Comparison of ENCODE assay signal across 32 cellular contexts in the genomic region with DNA sequence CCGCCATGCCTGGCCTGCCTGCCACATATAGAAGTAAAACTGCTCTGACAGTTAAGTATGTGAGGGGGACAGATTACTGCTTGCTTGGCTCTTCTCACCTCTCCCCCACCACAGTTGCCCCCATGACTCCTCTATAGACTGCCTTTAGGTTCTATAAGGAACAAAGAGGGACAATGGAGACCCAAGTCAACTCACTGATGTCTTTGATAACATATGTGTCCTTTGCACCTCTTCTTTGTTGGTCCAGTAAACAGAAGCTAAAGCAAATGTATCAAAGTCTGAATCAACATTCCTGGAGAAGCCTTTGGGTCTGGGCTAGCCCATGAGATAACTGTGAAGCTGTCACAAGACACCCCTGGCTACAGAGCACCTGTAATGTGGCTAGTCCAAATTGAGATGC. TPM values are rescaled to one million over a fixed set of nuclear protein-coding genes. Genes with fewer than 3 reads are reported as not detected.
"Had no signal": no experiment of that assay in that cellular context is flagged by ENCODE, and none has a peak within 500 bp of the region (broad histone marks: within the 10 kb centered on the region; RNA-seq: fewer than 3 reads in every experiment).

No MANE protein-coding gene starts in this region.

- H3K9ac ChIP-seq: parathyroid adenoma had no signal

- H3K4me3 Mint-ChIP-seq: naive thymus-derived CD8-positive, alpha-beta T cell; natural killer cell treated with Interleukin-12 subunit alpha and Interleukin-12 subunit beta and Interleukin-15 and Interleukin-18, amount 100 ng/mL, for 72 hours; nephron progenitor cell; neural crest cell; stimulated activated memory B cell treated with anti-CD40 and anti-IgM and Interleukin-4, amounts not matched to agents 10 μg/mL and 1 μg/mL and 100 μg/mL, for 72 hours; stimulated activated naive CD8-positive, alpha-beta T cell treated with anti-CD3 and anti-CD28 coated beads, Interleukin-15, amount 100 ng/mL, for 72 hours; type B pancreatic cell had no signal

- H3K27ac ChIP-seq: ovary, parathyroid adenoma, psoas muscle, skin epidermis, spleen, suprapubic skin, testis, tibial artery, transverse colon, upper lobe of right lung, uterus had no signal

- H3K9me3 Mint-ChIP-seq: naive thymus-derived CD8-positive, alpha-beta T cell; natural killer cell treated with Interleukin-12 subunit alpha and Interleukin-12 subunit beta and Interleukin-15 and Interleukin-18, amount 100 ng/mL, for 72 hours; nephron progenitor cell; neural crest cell; stimulated activated memory B cell treated with anti-CD40 and anti-IgM and Interleukin-4, amounts not matched to agents 10 μg/mL and 1 μg/mL and 100 μg/mL, for 72 hours; stimulated activated naive CD8-positive, alpha-beta T cell treated with anti-CD3 and anti-CD28 coated beads, Interleukin-15, amount 100 ng/mL, for 72 hours; type B pancreatic cell had no signal

- H3K36me3 Mint-ChIP-seq: natural killer cell treated with Interleukin-12 subunit alpha and Interleukin-12 subunit beta and Interleukin-15 and Interleukin-18, amount 100 ng/mL, for 72 hours; stimulated activated memory B cell treated with anti-CD40 and anti-IgM and Interleukin-4, amounts not matched to agents 10 μg/mL and 1 μg/mL and 100 μg/mL, for 72 hours; type B pancreatic cell had no signal

- H3K36me3 ChIP-seq: ovary, spleen, suprapubic skin, tibial artery, transverse colon, upper lobe of right lung, uterus had no signal

- ATAC-seq: naive thymus-derived CD8-positive, alpha-beta T cell; natural killer cell treated with Interleukin-12 subunit alpha and Interleukin-12 subunit beta and Interleukin-15 and Interleukin-18, amount 100 ng/mL, for 72 hours; psoas muscle; right cardiac atrium; sciatic nerve; stimulated activated memory B cell treated with anti-CD40 and anti-IgM and Interleukin-4, amounts not matched to agents 10 μg/mL and 1 μg/mL and 100 μg/mL, for 72 hours; stimulated activated naive CD8-positive, alpha-beta T cell treated with anti-CD3 and anti-CD28 coated beads, Interleukin-15, amount 100 ng/mL, for 72 hours; stimulated activated naive CD8-positive, alpha-beta T cell treated with anti-CD3 and anti-CD28 coated beads, Interleukin-15, Interleukin-2, amounts not matched to agents 100 U/mL and 50 U/mL, for 24 hours; upper lobe of right lung had no signal

- H3K4me3 ChIP-seq: ovary, psoas muscle, skin epidermis, smooth muscle cell, spleen, suprapubic skin, testis, tibial artery, transverse colon, upper lobe of right lung, uterus had no signal

- DNase-seq: naive thymus-derived CD8-positive, alpha-beta T cell; nephron progenitor cell; occipital lobe; ovary; posterior cingulate gyrus; psoas muscle; right cardiac atrium; spleen; stimulated activated CD4-positive, alpha-beta T cell treated with anti-CD3 and anti-CD28 coated beads, Interleukin-12 subunit alpha, Interleukin-12 subunit beta, amount 100 ng/mL, for 4 hours; stimulated activated CD4-positive, alpha-beta T cell treated with anti-CD3 and anti-CD28 coated beads, Interleukin-1b, Interleukin-23, amount 100 ng/mL, for 48 hours; stimulated activated CD4-positive, alpha-beta T cell treated with anti-CD3 and anti-CD28 coated beads, Interleukin-4, amount 100 ng/mL, for 1 hour; stimulated activated CD4-positive, alpha-beta T cell treated with anti-CD3 and anti-CD28 coated beads, Interleukin-4, amount 100 ng/mL, for 4 hours; stimulated activated CD8-positive, alpha-beta memory T cell treated with anti-CD3 and anti-CD28 coated beads, Interleukin-4, amount 100 ng/mL, for 48 hours; stimulated activated naive CD4-positive, alpha-beta T cell; stimulated activated naive CD8-positive, alpha-beta T cell treated with anti-CD3 and anti-CD28 coated beads, Interleukin-15, amount 100 ng/mL, for 72 hours; stimulated activated naive CD8-positive, alpha-beta T cell treated with anti-CD3 and anti-CD28 coated beads, Interleukin-15, Interleukin-2, amounts not matched to agents 100 U/mL and 50 U/mL, for 24 hours; substantia nigra; testis; tibial artery; transverse colon; upper lobe of right lung; uterus had no signal

- H3K4me1 ChIP-seq: parathyroid adenoma, psoas muscle, spleen, suprapubic skin, testis, tibial artery, transverse colon, upper lobe of right lung, uterus had no signal

- H3K4me1 Mint-ChIP-seq: naive thymus-derived CD8-positive, alpha-beta T cell; stimulated activated memory B cell treated with anti-CD40 and anti-IgM and Interleukin-4, amounts not matched to agents 10 μg/mL and 1 μg/mL and 100 μg/mL, for 72 hours; stimulated activated naive CD8-positive, alpha-beta T cell treated with anti-CD3 and anti-CD28 coated beads, Interleukin-15, amount 100 ng/mL, for 72 hours had no signal

- H3K9me3 ChIP-seq: ovary, psoas muscle, spleen, suprapubic skin, testis, tibial artery, transverse colon, upper lobe of right lung, uterus had no signal

- H3K27me3 ChIP-seq: ovary, spleen, suprapubic skin, testis, tibial artery, transverse colon, upper lobe of right lung, uterus had no signal

- H3K27ac Mint-ChIP-seq: naive thymus-derived CD8-positive, alpha-beta T cell; natural killer cell treated with Interleukin-12 subunit alpha and Interleukin-12 subunit beta and Interleukin-15 and Interleukin-18, amount 100 ng/mL, for 72 hours; nephron progenitor cell; progenitor cell of endocrine pancreas; stimulated activated memory B cell treated with anti-CD40 and anti-IgM and Interleukin-4, amounts not matched to agents 10 μg/mL and 1 μg/mL and 100 μg/mL, for 72 hours; stimulated activated naive CD8-positive, alpha-beta T cell treated with anti-CD3 and anti-CD28 coated beads, Interleukin-15, amount 100 ng/mL, for 72 hours; type B pancreatic cell had no signal

RNA-seq across cellular contexts. Expression of a gene that starts 38.9 kb away (rescaled TPM):
- total RNA-seq: naive thymus-derived CD8-positive, alpha-beta T cell had no signal
- polyA plus RNA-seq: naive thymus-derived CD8-positive, alpha-beta T cell had no signal
